Comparison of ENCODE assay signal across 12 cellular contexts in genomic region chr9:110578575-110578895, GRCh38. TPM values are rescaled to one million over a fixed set of nuclear protein-coding genes. Genes with fewer than 3 reads are reported as not detected.
DNase-seq lines count a peak whose midpoint lies in the region; ATAC-seq and TF ChIP-seq lines count a peak whose summit lies in the region.
"Had no signal": no experiment of that assay in that cellular context is flagged by ENCODE, and none has a peak within 500 bp of the region (broad histone marks: within the 10 kb centered on the region; RNA-seq: fewer than 3 reads in every experiment).

No MANE protein-coding gene starts in this region.

- no peak for TF ChIP-seq POLR2A in testis (IDR thresholded peaks at IDR 0.05)

- peak overlapping the region; percentile 98 for H4K91ac ChIP-seq in mesenchymal stem cell (ENCODE audit: low read length)

- H3K4me3 ChIP-seq in colonic mucosa = peak overlapping the region; percentile 29
- H3K4me3 ChIP-seq in mesenchymal stem cell (ENCODE audit: insufficient read depth in 1 of 2, low read depth in 1 of 2, low read length in 2 of 2) = peak overlapping the region; percentile 62 to 85
- peak overlapping the region; percentile 54 to 57 for H3K4me3 ChIP-seq in testis

- peak overlapping the region; percentile 96 for H2BK15ac ChIP-seq in mesenchymal stem cell (ENCODE audit: low read depth, poor library complexity, severe bottlenecking)

- peak overlapping the region; percentile 62 for H3K27ac ChIP-seq in colonic mucosa
- H3K27ac ChIP-seq in mesenchymal stem cell (ENCODE audit: low read length, poor library complexity, severe bottlenecking) = no peak overlapping the region
- peak overlapping the region in 1 of 2 donors; percentile 71 for H3K27ac ChIP-seq in testis
- H3K27ac ChIP-seq: 22Rv1 had no signal

- no peaks in the 10 kb centered on the region for H3K79me1 ChIP-seq in mesenchymal stem cell (replicated peaks; ENCODE audit: low read length, poor library complexity, severe bottlenecking)

- peak overlapping the region; percentile 90 for H2AFZ ChIP-seq in mesenchymal stem cell (ENCODE audit: low read depth, low read length)

- WGBS in mesenchymal stem cell = 6% methylated on average over 9 of the region's 10 CpGs
- WGBS in testis, 2 donors = 22 to 25% methylated on average over 10 of the region's 10 CpGs

- peak; percentile 22 for DNase-seq in DMS53 (lab: John Stamatoyannopoulos, UW)
- DNase-seq in DMS53 treated with DMSO at 0.1 percent for 48 hours (lab: John Stamatoyannopoulos, UW; ENCODE audit: unreplicated experiment) = no peak
- DNase-seq in colonic mucosa = no peak
- peak; percentile 50 for DNase-seq in mesenchymal stem cell
- no peak for DNase-seq in testis
- DNase-seq in A172 (ENCODE audit: low spot score) = no peak
- DNase-seq: NCI-H1694 treated with DMSO at 0.1 percent for 48 hours, T-helper 1 cell had no signal

- no peak overlapping the region for H3K14ac ChIP-seq in mesenchymal stem cell (ENCODE audit: low read length in 2 of 2)

- peak overlapping the region; percentile 99 for H3K4me2 ChIP-seq in mesenchymal stem cell (ENCODE audit: low read length, poor library complexity, severe bottlenecking)

- H3K18ac ChIP-seq in mesenchymal stem cell (ENCODE audit: low read depth in 1 of 2, low read length in 2 of 2) = peak overlapping the region; percentile 93 to 99

- TF ChIP-seq CTCF in colonic mucosa (IDR thresholded peaks at IDR 0.05) (no peak), testis (IDR thresholded peaks at IDR 0.05) (no peak)

- intact Hi-C loops in colonic mucosa (cut with DNase I) (no loop called here), testis (cut with DNase I; ENCODE audit: low total_unique reads) (no loop called here)

- ATAC-seq in HG03571 (IDR thresholded peaks at IDR 0.05; ENCODE audit: unreplicated experiment) (no peak), GM19463 (IDR thresholded peaks at IDR 0.05; ENCODE audit: unreplicated experiment) (no peak)

- H2BK12ac ChIP-seq in mesenchymal stem cell (ENCODE audit: low read length in 2 of 2) = peak overlapping the region; percentile 87 to 89

- no peaks in the 10 kb centered on the region for H3K36me3 ChIP-seq in colonic mucosa
- H3K36me3 ChIP-seq in mesenchymal stem cell (ENCODE audit: control insufficient read depth in 1 of 2, insufficient read depth in 2 of 2, low read depth in 1 of 2, low read length in 2 of 2) = no peaks in the 10 kb centered on the region
- no peaks in the 10 kb centered on the region for H3K36me3 ChIP-seq in testis (ENCODE audit: low read depth, missing control alignments)

- H3K27me3 ChIP-seq in colonic mucosa (peaks cover 25% of the 10 kb centered on the region), mesenchymal stem cell (ENCODE audit: control insufficient read depth in 1 of 2, insufficient read depth in 1 of 2, low read length in 2 of 2) (peaks cover 0 to 11% of the 10 kb centered on the region in 2 experiments), testis (no peaks in the 10 kb centered on the region)

- peak overlapping the region; percentile 94 to 98 for H3K4ac ChIP-seq in mesenchymal stem cell (ENCODE audit: low read depth in 1 of 2, low read length in 2 of 2)

- H3K4me1 ChIP-seq in colonic mucosa (no peaks in the 10 kb centered on the region), mesenchymal stem cell (ENCODE audit: control insufficient read depth, insufficient read depth, low read depth, low read length) (peaks cover 13% of the 10 kb centered on the region), testis (no peaks in the 10 kb centered on the region)

- peak overlapping the region; percentile 89 for H2BK120ac ChIP-seq in mesenchymal stem cell (ENCODE audit: low read depth, low read length)

- no peak overlapping the region for H2AK5ac ChIP-seq in mesenchymal stem cell (ENCODE audit: low read length, severe bottlenecking)

- H3K9ac ChIP-seq in colonic mucosa (ENCODE audit: low read depth in 2 of 2, low read length in 2 of 2) (peak overlapping the region in 1 of 2 donors; percentile 12), mesenchymal stem cell (ENCODE audit: low read length) (peak overlapping the region; percentile 90)

- peak overlapping the region; percentile 90 for H4K8ac ChIP-seq in mesenchymal stem cell (ENCODE audit: low read length)

- H3K23ac ChIP-seq in mesenchymal stem cell (ENCODE audit: low read length in 2 of 2) = no peak overlapping the region

- no peak overlapping the region for H2BK5ac ChIP-seq in mesenchymal stem cell (ENCODE audit: low read depth, low read length, poor library complexity, severe bottlenecking)

- H3K9me3 ChIP-seq in colonic mucosa (no peaks in the 10 kb centered on the region), mesenchymal stem cell (ENCODE audit: control insufficient read depth, low read length) (no peaks in the 10 kb centered on the region), testis (no peaks in the 10 kb centered on the region)

RNA-seq across cellular contexts. Expression of gene SVEP1, which starts 1.0 kb away (rescaled TPM):
- total RNA-seq in colonic mucosa = 1 to 10 TPM; 2.1 to 9.7 TPM
- polyA plus RNA-seq in mesenchymal stem cell (2013, experiment 1 of 2) = 17.6 TPM
- 16.0 TPM for polyA plus RNA-seq in mesenchymal stem cell (2013, experiment 2 of 2)
- total RNA-seq in testis = 1 to 10 TPM; 4.6 to 6.9 TPM
- polyA plus RNA-seq in testis (ENCODE audit: insufficient read depth, low read depth, low replicate concordance) = 7.9 TPM
- 0.07 TPM in 1 of 2 replicates, not detected in the other for total RNA-seq in A172 (2014; rRNA removed; shearing (Covaris generic))
- total RNA-seq: activated T-helper 1 cell treated with anti-CD3 and anti-CD28 coated beads, Interleukin-12 subunit alpha, Interleukin-12 subunit beta, Interleukin-2, Interleukin-4 antibody, amounts not matched to agents 30 ng/mL and 10 ng/mL and 1 ng/mL, durations not matched to agents 14 hours and 24 hours and 36 hours had no signal

Comparison
In these comparisons a context has a peak if more than half of its experiments do, and no peak if none do; other contexts are left out.
1. DNase-seq: peak in DMS53 (single experiment) and mesenchymal stem cell (single experiment); none in DMS53 treated with DMSO at 0.1 percent for 48 hours (single experiment), colonic mucosa (single experiment), testis (single experiment) and A172 (single experiment).
2. Peak in every context shown above with its lines, with median percentiles within 50 percentile points of each other: H3K4me3 ChIP-seq.